In genomic region chr6:87700351-87700728, GRCh38 we compare ENCODE assay signal across 9 cellular contexts. TPM values are rescaled to one million over a fixed set of nuclear protein-coding genes. Genes with fewer than 3 reads are reported as not detected.
DNase-seq lines count a peak whose midpoint lies in the region; ATAC-seq, FAIRE-seq and TF ChIP-seq lines count a peak whose summit lies in the region.
"Had no signal": no experiment of that assay in that cellular context is flagged by ENCODE, and none has a peak within 500 bp of the region (broad histone marks: within the 10 kb centered on the region; RNA-seq: fewer than 3 reads in every experiment).

No MANE protein-coding gene starts in this region.

- peak overlapping the region; percentile 70 for H3K4me2 ChIP-seq in HepG2 (ENCODE audit: low read depth, low read length)

- H3K36me3 ChIP-seq in adrenal gland (replicated peaks in 1 of 2), result no peaks in the 10 kb centered on the region
- no peaks in the 10 kb centered on the region; a peak in 2 of 5 replicates for H3K36me3 ChIP-seq in HepG2 (replicated peaks in 1 of 2; ENCODE audit: control insufficient read depth in 1 of 2, insufficient read depth in 2 of 2, low read length in 2 of 2)
- H3K36me3 ChIP-seq in thoracic aorta, result no peaks in the 10 kb centered on the region

- peaks cover 38% of the 10 kb centered on the region for H4K20me1 ChIP-seq in HepG2 (ENCODE audit: insufficient read depth, low read length)

- in situ Hi-C loops in HepG2 (cut with HindIII; ENCODE audit: extremely low pct_ligation_motif_present, low pct_unique_long_range_greater_than_20kb), result loop anchor here (5.0 kb wide), 1 partner anchor 97 kb away; no protein-coding TSS in a partner anchor

- DNase-seq in activated CD4-positive, alpha-beta T cell treated with anti-CD3 and anti-CD28 coated beads, Interleukin-2, amount 10 ng/mL, durations not matched to agents 24 days and 14 days, result peak; percentile 63
- DNase-seq in activated CD4-positive, alpha-beta T cell treated with anti-CD3 and anti-CD28 coated beads for 1 hour, result no peak
- DNase-seq in adrenal gland (no peak), HepG2 (ENCODE audit: low spot score) (no peak), thoracic aorta (ENCODE audit: low spot score) (no peak), dedifferentiated amniotic fluid mesenchymal stem cell (ENCODE audit: extremely low spot score) (no peak)

- 3 to 5% (median 5%) methylated on average over 1 of the region's 1 CpG for WGBS in adrenal gland, 4 donors
- 8% methylated on average over 1 of the region's 1 CpG for WGBS in HepG2 (ENCODE audit: low lambda C conversion rate)

- TF ChIP-seq RAD21 in HepG2 (CRISPR knock-in tag; IDR thresholded peaks at IDR 0.05), result no peak

- no peaks in the 10 kb centered on the region for H3K9me3 ChIP-seq in adrenal gland (replicated peaks in 1 of 3)
- H3K9me3 ChIP-seq in HepG2 (ENCODE audit: low read length), result no peaks in the 10 kb centered on the region
- H3K9me3 ChIP-seq in thoracic aorta, result no peaks in the 10 kb centered on the region

- TF ChIP-seq CTCF in adrenal gland (IDR thresholded peaks at IDR 0.05) (no peak), HepG2 (CRISPR knock-in tag; IDR thresholded peaks at IDR 0.05) (no peak), thoracic aorta (IDR thresholded peaks at IDR 0.05) (no peak)

- H3K4me1 ChIP-seq in adrenal gland (replicated peaks in 1 of 2), result peaks cover 29 to 46% of the 10 kb centered on the region in 2 donors
- H3K4me1 ChIP-seq in HepG2 (ENCODE audit: insufficient read depth, low read length), result peaks cover 51% of the 10 kb centered on the region
- H3K4me1 ChIP-seq in thoracic aorta (ENCODE audit: control insufficient read depth in 1 of 2, low read depth in 2 of 2), result peaks cover 21 to 30% of the 10 kb centered on the region in 2 donors

- FAIRE-seq in HepG2 (lab: Jason Lieb, UNC), result no peak
- FAIRE-seq: G401.6 had no signal

- H3K4me3 Mint-ChIP-seq in activated CD4-positive, alpha-beta T cell treated with anti-CD3 and anti-CD28 coated beads, Interleukin-2, amount 10 ng/mL, durations not matched to agents 24 days and 14 days, result peak overlapping the region; percentile 97

- no peak for TF ChIP-seq EP300 in HepG2 (IDR thresholded peaks at IDR 0.05; ENCODE audit: low read depth in 2 of 2, low read length in 2 of 2)
- TF ChIP-seq EP300 in HepG2 (CRISPR knock-in tag; IDR thresholded peaks at IDR 0.05; ENCODE audit: borderline replicate concordance), result no peak

- no peak overlapping the region for H2AFZ ChIP-seq in HepG2 (ENCODE audit: low read length)

- no peaks in the 10 kb centered on the region for H3K27me3 Mint-ChIP-seq in activated CD4-positive, alpha-beta T cell treated with anti-CD3 and anti-CD28 coated beads, Interleukin-2, amount 10 ng/mL, durations not matched to agents 24 days and 14 days

- TSS peak; percentile 53 for BruUV-seq in HepG2 (replicated peaks; lab: Mats Ljungman, UMichigan)

- ATAC-seq in HepG2 (no peak), thoracic aorta (ENCODE audit: insufficient number of reproducible peaks, low FRiP score, low read depth) (no peak), esophagus mucosa (no peak), HG02642 (IDR thresholded peaks at IDR 0.05; ENCODE audit: poor library complexity, unreplicated experiment) (no peak)

- CTCF ChIA-PET in HepG2 (lab: Yijun Ruan, JAX; ENCODE audit: low intra/inter-chr PET ratio, low total read pairs), result no interaction called here

- peaks cover 21% of the 10 kb centered on the region for H3K36me3 Mint-ChIP-seq in activated CD4-positive, alpha-beta T cell treated with anti-CD3 and anti-CD28 coated beads, Interleukin-2, amount 10 ng/mL, durations not matched to agents 24 days and 14 days (ENCODE audit: low read depth)

- POLR2A ChIA-PET in HepG2 (lab: Yijun Ruan, JAX), result interaction anchor here (0.7 kb wide), 1 partner anchor 8 kb away, joined by 3 read pairs; no protein-coding TSS in a partner anchor

- peak overlapping the region; percentile 93 to 99 (median 97) for H3K27ac ChIP-seq in adrenal gland
- peak overlapping the region; percentile 96 for H3K27ac ChIP-seq in HepG2 (ENCODE audit: extremely low read length, insufficient read depth, low read length)
- H3K27ac ChIP-seq in thoracic aorta, result peak overlapping the region; percentile 96 to 98

- H3K4me1 Mint-ChIP-seq in activated CD4-positive, alpha-beta T cell treated with anti-CD3 and anti-CD28 coated beads, Interleukin-2, amount 10 ng/mL, durations not matched to agents 24 days and 14 days, result peaks cover 38% of the 10 kb centered on the region

- TF ChIP-seq POLR2A in adrenal gland (IDR thresholded peaks at IDR 0.05), result no peak
- TF ChIP-seq POLR2A in HepG2 (IDR thresholded peaks at IDR 0.05; ENCODE audit: insufficient read depth in 1 of 2, low read depth in 2 of 2, low read length in 2 of 2), result no peak

- no peaks in the 10 kb centered on the region for H3K27me3 ChIP-seq in adrenal gland
- no peaks in the 10 kb centered on the region; a peak in 1 of 5 replicates for H3K27me3 ChIP-seq in HepG2 (ENCODE audit: control insufficient read depth in 1 of 2, insufficient read depth in 2 of 2, low read length in 2 of 2)
- H3K27me3 ChIP-seq in thoracic aorta (replicated peaks; ENCODE audit: insufficient read depth), result no peaks in the 10 kb centered on the region

- peak overlapping the region; percentile 97 for H3K27ac Mint-ChIP-seq in activated CD4-positive, alpha-beta T cell treated with anti-CD3 and anti-CD28 coated beads, Interleukin-2, amount 10 ng/mL, durations not matched to agents 24 days and 14 days

- H3K9ac ChIP-seq in HepG2 (ENCODE audit: insufficient read depth, low read depth, low read length), result peak overlapping the region; percentile 98

- H3K4me3 ChIP-seq in adrenal gland, result peak overlapping the region; percentile 69 to 84 (median 80)
- peak overlapping the region; percentile 72 to 97 (median 94) for H3K4me3 ChIP-seq in HepG2 (replicated peaks in 1 of 3; ENCODE audit: insufficient read depth in 1 of 3, low read depth in 2 of 3, low read length in 3 of 3)
- H3K4me3 ChIP-seq in thoracic aorta, result peak overlapping the region; percentile 97

- intact Hi-C loops in activated CD4-positive, alpha-beta T cell treated with anti-CD3 and anti-CD28 coated beads, Interleukin-2, amount 10 ng/mL, durations not matched to agents 24 days and 14 days (cut with micrococcal nuclease), result loop anchor here (5.0 kb wide), 3 partner anchors 293 to 1652 kb away; partner anchors contain the start of genes CFAP206, SMIM8 and UBE2J1
- intact Hi-C loops in adrenal gland (cut with DNase I), result loop anchor here in 1 of 2 donors (10.0 kb wide), 1 partner anchor 94 kb away; no protein-coding TSS in a partner anchor
- intact Hi-C loops in HepG2 (cut with micrococcal nuclease; ENCODE audit: unreplicated experiment), result loop anchor here (1.0 kb wide), 1 partner anchor 244 kb away; no protein-coding TSS in a partner anchor

- H3K79me2 ChIP-seq in HepG2 (ENCODE audit: insufficient read depth, low read length), result peaks cover 64% of the 10 kb centered on the region

- no peaks in the 10 kb centered on the region for H3K9me3 Mint-ChIP-seq in activated CD4-positive, alpha-beta T cell treated with anti-CD3 and anti-CD28 coated beads, Interleukin-2, amount 10 ng/mL, durations not matched to agents 24 days and 14 days

TF ChIP-seq in HepG2, 621 proteins besides CTCF, POLR2A, EP300 and RAD21:
- TF ChIP-seq MXI1 (IDR thresholded peaks at IDR 0.05; ENCODE audit: borderline replicate concordance, low read depth, low read length), result 0 out of 3 replicates have a peak, but pooled peaks have one; percentile 1
- 0 out of 2 replicates have a peak, but pooled peaks have one; percentile 40 for TF ChIP-seq KMT2B (CRISPR knock-in tag; IDR thresholded peaks at IDR 0.05)
- no peak for TF ChIP-seq FOXO1 (CRISPR knock-in tag; IDR thresholded peaks at IDR 0.05)
- TF ChIP-seq HNRNPUL1 (IDR thresholded peaks at IDR 0.05; ENCODE audit: low read depth, low read length), result no peak
- TF ChIP-seq ZNF772 (CRISPR knock-in tag; IDR thresholded peaks at IDR 0.05), result no peak

RNA-seq across cellular contexts. Expression of gene AKIRIN2, which starts 1.7 kb away (rescaled TPM):
- total RNA-seq in activated CD4-positive, alpha-beta T cell treated with anti-CD3 and anti-CD28 coated beads, Interleukin-2, amount 10 ng/mL, durations not matched to agents 24 days and 14 days, result 39.6 and 43.8 TPM in 2 replicates
- total RNA-seq in adrenal gland (10 to 100 TPM; 23.9 to 70.2 (median 55.5) TPM), HepG2 (2016; rRNA removed; fragmentation: Illumina TruSeq; extraction: Trizol) (23.4 and 29.2 TPM in 2 replicates), thoracic aorta (10 to 100 TPM; 30.5 to 38.7 TPM), esophagus mucosa (47.7 TPM)
- polyA plus RNA-seq in adrenal gland (10 to 100 TPM; 22.8 to 60.0 (median 31.1) TPM), HepG2 (2011; rRNA removed) (15.6 and 16.0 TPM in 2 replicates)
- total RNA-seq in HepG2 (2016; cell fraction: cytosol; rRNA removed; fragmentation: Illumina TruSeq; extraction: Trizol; ENCODE audit: low read depth), result 6.7 and 8.7 TPM in 2 replicates
- 21.0 and 29.6 TPM in 2 replicates for total RNA-seq in HepG2 (2016; cell fraction: insoluble cytoplasmic fraction; rRNA removed; fragmentation: Illumina TruSeq; extraction: Trizol)
- 30.2 and 32.7 TPM in 2 replicates for total RNA-seq in HepG2 (2016; cell fraction: membrane; rRNA removed; fragmentation: Illumina TruSeq; extraction: Trizol)
- total RNA-seq in HepG2 (2016; cell fraction: nucleus; rRNA removed; fragmentation: Illumina TruSeq; extraction: Trizol), result 28.7 and 38.1 TPM in 2 replicates
- 8.3 and 10.7 TPM in 2 replicates for polyA plus RNA-seq in HepG2 (2011; cell fraction: cytosol; rRNA removed)
- 22.6 and 23.5 TPM in 2 replicates for polyA plus RNA-seq in HepG2 (2011; cell fraction: nucleus; rRNA removed)
- 40.3 and 44.8 TPM in 2 replicates for polyA plus RNA-seq in HepG2 (2012)
- polyA plus RNA-seq in HepG2 (2016; cell fraction: cytosol; fragmentation: Illumina TruSeq; extraction: Trizol; ENCODE audit: low read depth), result 17.2 and 17.9 TPM in 2 replicates
- 59.2 and 61.5 TPM in 2 replicates for polyA plus RNA-seq in HepG2 (2016; cell fraction: insoluble cytoplasmic fraction; fragmentation: Illumina TruSeq; extraction: Trizol; ENCODE audit: low read depth)
- 34.9 and 39.3 TPM in 2 replicates for polyA plus RNA-seq in HepG2 (2016; cell fraction: membrane; fragmentation: Illumina TruSeq; extraction: Trizol; ENCODE audit: low read depth)
- 58.6 and 63.2 TPM in 2 replicates for polyA plus RNA-seq in HepG2 (2016; cell fraction: nucleus; fragmentation: Illumina TruSeq; extraction: Trizol; ENCODE audit: insufficient read depth, low read depth)
- polyA minus RNA-seq in HepG2 (2011; rRNA and poly(A)+ RNA removed; ENCODE audit: low replicate concordance), result 7.8 and 15.7 TPM in 2 replicates
- polyA minus RNA-seq in HepG2 (2011; cell fraction: cytosol; rRNA and poly(A)+ RNA removed), result 25.7 and 27.7 TPM in 2 replicates
- 40.0 and 50.9 TPM in 2 replicates for polyA minus RNA-seq in HepG2 (2011; cell fraction: nucleus; rRNA and poly(A)+ RNA removed)
